Comparison of ENCODE assay signal across 1 cellular context in genomic region chr6:75098709-75099108, GRCh38.
TF ChIP-seq lines count a peak whose summit lies in the region.

No MANE protein-coding gene starts in this region.

TF ChIP-seq in SK-N-SH, 30 proteins besides CTCF, POLR2A, EP300 and RAD21 (continued from another document):
- TF ChIP-seq, protein P1, sequence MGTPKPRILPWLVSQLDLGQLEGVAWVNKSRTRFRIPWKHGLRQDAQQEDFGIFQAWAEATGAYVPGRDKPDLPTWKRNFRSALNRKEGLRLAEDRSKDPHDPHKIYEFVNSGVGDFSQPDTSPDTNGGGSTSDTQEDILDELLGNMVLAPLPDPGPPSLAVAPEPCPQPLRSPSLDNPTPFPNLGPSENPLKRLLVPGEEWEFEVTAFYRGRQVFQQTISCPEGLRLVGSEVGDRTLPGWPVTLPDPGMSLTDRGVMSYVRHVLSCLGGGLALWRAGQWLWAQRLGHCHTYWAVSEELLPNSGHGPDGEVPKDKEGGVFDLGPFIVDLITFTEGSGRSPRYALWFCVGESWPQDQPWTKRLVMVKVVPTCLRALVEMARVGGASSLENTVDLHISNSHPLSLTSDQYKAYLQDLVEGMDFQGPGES (IDR thresholded peaks at IDR 0.05; ENCODE audit: low read depth, low read length), result no peak
- TF ChIP-seq MEF2A (IDR thresholded peaks at IDR 0.05; ENCODE audit: borderline replicate concordance, low read depth), result no peak
